In genomic region chr3:82525-82924, GRCh38 we compare ENCODE assay signal across 38 cellular contexts.
"Had no signal": no experiment of that assay in that cellular context is flagged by ENCODE, and none has a peak within 500 bp of the region (broad histone marks: within the 10 kb centered on the region; RNA-seq: fewer than 3 reads in every experiment).

No MANE protein-coding gene starts in this region.

- DNase-seq: activated effector memory CD4-positive, alpha-beta T cell treated with anti-CD3 and anti-CD28 coated beads, Interleukin-2, amount 50 U/mL, for 16 hours; activated effector memory CD4-positive, alpha-beta T cell treated with Interleukin-2 at 50 U/mL for 16 hours; activated gamma-delta T cell; activated gamma-delta T cell treated with Interleukin-2 at 50 U/mL for 16 hours; activated naive CD4-positive, alpha-beta T cell; activated naive CD4-positive, alpha-beta T cell treated with anti-CD3 and anti-CD28 coated beads for 36 hours; activated naive CD4-positive, alpha-beta T cell treated with anti-CD3 and anti-CD28 coated beads, Interleukin-2, amount 10 ng/mL, durations not matched to agents 7 days and 5 days; activated naive CD4-positive, alpha-beta T cell treated with anti-CD3 and anti-CD28 coated beads, Interleukin-2, amount 50 U/mL, for 16 hours; activated naive CD4-positive, alpha-beta T cell treated with Interleukin-2 at 50 U/mL for 16 hours; activated naive CD8-positive, alpha-beta T cell treated with anti-CD3 and anti-CD28 coated beads for 36 hours; activated naive CD8-positive, alpha-beta T cell treated with anti-CD3 and anti-CD28 coated beads, Interleukin-2, amount 10 ng/mL, durations not matched to agents 7 days and 5 days; activated naive CD8-positive, alpha-beta T cell treated with anti-CD3 and anti-CD28 coated beads, Interleukin-2, amount 50 U/mL, for 24 hours; activated T-cell treated with anti-CD3 and anti-CD28 coated beads for 4 hours; activated T-cell treated with anti-CD3 and anti-CD28 coated beads, Interleukin-2, amount 50 U/mL, for 1 hour; activated T-cell treated with anti-CD3 and anti-CD28 coated beads, Interleukin-2, amount 50 U/mL, for 24 hours; activated T-cell treated with anti-CD3 and anti-CD28 coated beads, Interleukin-2, amount 50 U/mL, for 4 hours; activated T-cell treated with anti-CD3 and anti-CD28 coated beads, Interleukin-2, amount 50 U/mL, for 48 hours; activated T-cell treated with anti-CD3 and anti-CD28 coated beads, Interleukin-2, amount 50 U/mL, for 72 hours; adrenal gland; amniotic stem cell; amygdala; anterior cingulate cortex; aorta; body of pancreas; brain microvascular endothelial cell; central memory CD4-positive, alpha-beta T cell; cerebellar nuclear complex had no signal

- H3K9me3 Mint-ChIP-seq: activated naive CD4-positive, alpha-beta T cell treated with anti-CD3 and anti-CD28 coated beads for 36 hours; activated naive CD8-positive, alpha-beta T cell treated with anti-CD3 and anti-CD28 coated beads for 36 hours; activated T-cell treated with anti-CD3 and anti-CD28 coated beads, Interleukin-2, amount 50 U/mL, for 24 hours; activated T-helper 1 cell treated with anti-CD3 and anti-CD28 coated beads, Interleukin-12 subunit alpha, Interleukin-12 subunit beta, Interleukin-2, Interleukin-4 antibody, amounts not matched to agents 30 ng/mL and 10 ng/mL and 1 ng/mL, durations not matched to agents 14 hours and 24 hours and 36 hours; activated T-helper 2 cell treated with anti-CD3 and anti-CD28 coated beads, Interferon-gamma antibody, Interleukin-2, Interleukin-4, amounts not matched to agents 10 μg/mL and 5 μg/mL and 100 μg/mL, durations not matched to agents 14 hours and 24 hours and 36 hours had no signal

- H3K36me3 Mint-ChIP-seq: activated naive CD4-positive, alpha-beta T cell treated with anti-CD3 and anti-CD28 coated beads, Interleukin-2, amount 10 ng/mL, durations not matched to agents 7 days and 5 days; activated naive CD4-positive, alpha-beta T cell treated with anti-CD3 and anti-CD28 coated beads, Interleukin-2, amount 50 U/mL, for 24 hours; activated naive CD8-positive, alpha-beta T cell; activated naive CD8-positive, alpha-beta T cell treated with anti-CD3 and anti-CD28 coated beads for 36 hours; activated naive CD8-positive, alpha-beta T cell treated with anti-CD3 and anti-CD28 coated beads, Interleukin-2, amount 10 ng/mL, durations not matched to agents 7 days and 5 days; brain had no signal

- H3K27ac Mint-ChIP-seq: activated naive CD4-positive, alpha-beta T cell treated with anti-CD3 and anti-CD28 coated beads for 36 hours; activated naive CD4-positive, alpha-beta T cell treated with anti-CD3 and anti-CD28 coated beads, Interleukin-2, amount 10 ng/mL, durations not matched to agents 7 days and 5 days; activated naive CD4-positive, alpha-beta T cell treated with anti-CD3 and anti-CD28 coated beads, Interleukin-2, amount 50 U/mL, for 24 hours; activated naive CD4-positive, alpha-beta T cell treated with anti-CD3 and anti-CD28 coated beads, Interleukin-2, amount 50 U/mL, for 72 hours; activated naive CD8-positive, alpha-beta T cell; activated naive CD8-positive, alpha-beta T cell treated with anti-CD3 and anti-CD28 coated beads for 36 hours; activated naive CD8-positive, alpha-beta T cell treated with anti-CD3 and anti-CD28 coated beads, Interleukin-2, amount 10 ng/mL, durations not matched to agents 7 days and 5 days; activated naive CD8-positive, alpha-beta T cell treated with anti-CD3 and anti-CD28 coated beads, Interleukin-2, amount 50 U/mL, for 24 hours; activated T-cell treated with anti-CD3 and anti-CD28 coated beads, Interleukin-2, amount 50 U/mL, for 24 hours; activated T-cell treated with anti-CD3 and anti-CD28 coated beads, Interleukin-2, amount 50 U/mL, for 72 hours; activated T-helper 1 cell treated with anti-CD3 and anti-CD28 coated beads, Interleukin-12 subunit alpha, Interleukin-12 subunit beta, Interleukin-2, Interleukin-4 antibody, amounts not matched to agents 30 ng/mL and 10 ng/mL and 1 ng/mL, durations not matched to agents 14 hours and 24 hours and 36 hours; activated T-helper 17 cell treated with anti-CD3 and anti-CD28 coated beads, Interleukin-2, amount 50 U/mL, for 72 hours; activated T-helper 2 cell treated with anti-CD3 and anti-CD28 coated beads, Interferon-gamma antibody, Interleukin-2, Interleukin-4, amounts not matched to agents 10 μg/mL and 5 μg/mL and 100 μg/mL, durations not matched to agents 14 hours and 24 hours and 36 hours had no signal

- H3K36me3 ChIP-seq: adrenal gland, ascending aorta, brain microvascular endothelial cell, breast epithelium, cardiac muscle cell had no signal

- H3K27me3 ChIP-seq: adrenal gland, ascending aorta, body of pancreas, brain microvascular endothelial cell, breast epithelium, cardiac muscle cell had no signal

- H3K27me3 Mint-ChIP-seq: activated naive CD4-positive, alpha-beta T cell treated with anti-CD3 and anti-CD28 coated beads, Interleukin-2, amount 10 ng/mL, durations not matched to agents 7 days and 5 days; activated naive CD8-positive, alpha-beta T cell treated with anti-CD3 and anti-CD28 coated beads, Interleukin-2, amount 10 ng/mL, durations not matched to agents 7 days and 5 days; activated naive CD8-positive, alpha-beta T cell treated with anti-CD3 and anti-CD28 coated beads, Interleukin-2, amount 50 U/mL, for 24 hours; activated T-cell treated with anti-CD3 and anti-CD28 coated beads, Interleukin-2, amount 50 U/mL, for 24 hours; brain; central memory CD8-positive, alpha-beta T cell had no signal

- H3K27ac ChIP-seq: adrenal gland, ascending aorta, body of pancreas, brain microvascular endothelial cell, breast epithelium, cardiac muscle cell had no signal

- H3K9me3 ChIP-seq: adrenal gland, ascending aorta, body of pancreas, breast epithelium had no signal

- H3K4me3 Mint-ChIP-seq: activated naive CD4-positive, alpha-beta T cell treated with anti-CD3 and anti-CD28 coated beads for 36 hours; activated naive CD4-positive, alpha-beta T cell treated with anti-CD3 and anti-CD28 coated beads, Interleukin-2, amount 10 ng/mL, durations not matched to agents 7 days and 5 days; activated naive CD4-positive, alpha-beta T cell treated with anti-CD3 and anti-CD28 coated beads, Interleukin-2, amount 50 U/mL, for 24 hours; activated naive CD8-positive, alpha-beta T cell; activated naive CD8-positive, alpha-beta T cell treated with anti-CD3 and anti-CD28 coated beads for 36 hours; activated naive CD8-positive, alpha-beta T cell treated with anti-CD3 and anti-CD28 coated beads, Interleukin-2, amount 10 ng/mL, durations not matched to agents 7 days and 5 days; activated naive CD8-positive, alpha-beta T cell treated with anti-CD3 and anti-CD28 coated beads, Interleukin-2, amount 50 U/mL, for 24 hours; activated T-cell treated with anti-CD3 and anti-CD28 coated beads, Interleukin-2, amount 50 U/mL, for 24 hours; activated T-cell treated with anti-CD3 and anti-CD28 coated beads, Interleukin-2, amount 50 U/mL, for 4 hours; activated T-cell treated with anti-CD3 and anti-CD28 coated beads, Interleukin-2, amount 50 U/mL, for 72 hours; activated T-helper 1 cell treated with anti-CD3 and anti-CD28 coated beads, Interleukin-12 subunit alpha, Interleukin-12 subunit beta, Interleukin-2, Interleukin-4 antibody, amounts not matched to agents 30 ng/mL and 10 ng/mL and 1 ng/mL, durations not matched to agents 14 hours and 24 hours and 36 hours; activated T-helper 17 cell treated with anti-CD3 and anti-CD28 coated beads, Interleukin-2, amount 50 U/mL, for 72 hours; brain; central memory CD8-positive, alpha-beta T cell had no signal

- H3K4me3 ChIP-seq: adrenal gland, ascending aorta, body of pancreas, breast epithelium, cardiac muscle cell had no signal

- H3K4me1 Mint-ChIP-seq: activated naive CD4-positive, alpha-beta T cell treated with anti-CD3 and anti-CD28 coated beads, Interleukin-2, amount 10 ng/mL, durations not matched to agents 7 days and 5 days; activated naive CD4-positive, alpha-beta T cell treated with anti-CD3 and anti-CD28 coated beads, Interleukin-2, amount 50 U/mL, for 24 hours; activated naive CD8-positive, alpha-beta T cell treated with anti-CD3 and anti-CD28 coated beads for 36 hours; activated naive CD8-positive, alpha-beta T cell treated with anti-CD3 and anti-CD28 coated beads, Interleukin-2, amount 10 ng/mL, durations not matched to agents 7 days and 5 days; activated naive CD8-positive, alpha-beta T cell treated with anti-CD3 and anti-CD28 coated beads, Interleukin-2, amount 50 U/mL, for 24 hours; activated T-helper 17 cell treated with anti-CD3 and anti-CD28 coated beads, Interleukin-2, amount 50 U/mL, for 72 hours; central memory CD8-positive, alpha-beta T cell had no signal
